In genomic region chr4:6209291-6209690, GRCh38 we compare ENCODE assay signal across 3 cellular contexts. TPM values are rescaled to one million over a fixed set of nuclear protein-coding genes. Genes with fewer than 3 reads are reported as not detected.
"Had no signal": no experiment of that assay in that cellular context is flagged by ENCODE, and none has a peak within 500 bp of the region (broad histone marks: within the 10 kb centered on the region; RNA-seq: fewer than 3 reads in every experiment).

No MANE protein-coding gene starts in this region.

RNA-seq across cellular contexts. Expression of gene JAKMIP1, which starts 8.9 kb away (rescaled TPM):
- total RNA-seq: M059J, Right ventricle myocardium superior, SJSA1 had no signal
